Comparison of ENCODE assay signal across 27 cellular contexts in genomic region chr7:28868700-28869099, GRCh38.
"Had no signal": no experiment of that assay in that cellular context is flagged by ENCODE, and none has a peak within 500 bp of the region (broad histone marks: within the 10 kb centered on the region; RNA-seq: fewer than 3 reads in every experiment).

No MANE protein-coding gene starts in this region.

- H3K4me3 ChIP-seq: stomach, suprapubic skin, testis, thoracic aorta, thyroid gland, tibial artery, tibial nerve, transverse colon, upper lobe of left lung, upper lobe of right lung, uterus, vagina had no signal

- ATAC-seq: stimulated activated effector memory CD8-positive, alpha-beta T cell treated with anti-CD3 and anti-CD28 coated beads, Interleukin-12 subunit alpha, Interleukin-12 subunit beta, amount 100 ng/mL, for 72 hours; stimulated activated memory B cell treated with anti-CD40 and anti-IgM and Interleukin-4, amounts not matched to agents 10 μg/mL and 1 μg/mL and 100 μg/mL, for 72 hours; stimulated activated naive B cell treated with anti-CD40 and anti-IgM and Interleukin-4, amounts not matched to agents 10 μg/mL and 1 μg/mL and 100 μg/mL, for 72 hours; stimulated activated naive CD8-positive, alpha-beta T cell treated with anti-CD3 and anti-CD28 coated beads, Interleukin-15, amount 100 ng/mL, for 72 hours; stimulated activated naive CD8-positive, alpha-beta T cell treated with anti-CD3 and anti-CD28 coated beads, Interleukin-15, Interleukin-2, amounts not matched to agents 100 U/mL and 50 U/mL, for 24 hours; upper lobe of right lung had no signal

- DNase-seq: stimulated activated CD4-positive, alpha-beta T cell treated with anti-CD3 and anti-CD28 coated beads, Interleukin-2, amount 100 ng/mL, for 48 hours; stimulated activated CD4-positive, alpha-beta T cell treated with anti-CD3 and anti-CD28 coated beads, Interleukin-4, amount 100 ng/mL, for 1 hour; stimulated activated CD4-positive, alpha-beta T cell treated with anti-CD3 and anti-CD28 coated beads, Interleukin-4, amount 100 ng/mL, for 24 hours; stimulated activated CD4-positive, alpha-beta T cell treated with anti-CD3 and anti-CD28 coated beads, Interleukin-4, amount 100 ng/mL, for 4 hours; stimulated activated CD8-positive, alpha-beta memory T cell treated with anti-CD3 and anti-CD28 coated beads, Interleukin-4, amount 100 ng/mL, for 48 hours; stimulated activated naive B cell treated with anti-CD40 and anti-IgM and Interleukin-4, amounts not matched to agents 10 μg/mL and 1 μg/mL and 100 μg/mL, for 72 hours; stimulated activated naive CD4-positive, alpha-beta T cell; stimulated activated naive CD4-positive, alpha-beta T cell treated with Interleukin-2 at 50 U/mL for 16 hours; stimulated activated naive CD8-positive, alpha-beta T cell treated with anti-CD3 and anti-CD28 coated beads, Interleukin-15, amount 100 ng/mL, for 72 hours; stimulated activated naive CD8-positive, alpha-beta T cell treated with anti-CD3 and anti-CD28 coated beads, Interleukin-15, Interleukin-2, amounts not matched to agents 100 U/mL and 50 U/mL, for 24 hours; stomach; substantia nigra; testis; thyroid gland; tibial artery; transverse colon; trophoblast cell; upper lobe of left lung; upper lobe of right lung; uterus had no signal

- FAIRE-seq: urothelium cell line had no signal

- H3K27me3 ChIP-seq: testis, thyroid gland, tibial nerve, upper lobe of left lung, upper lobe of right lung, uterus, vagina had no signal

- H3K4me1 ChIP-seq: stomach, suprapubic skin, testis, thyroid gland, tibial artery, tibial nerve, transverse colon, upper lobe of left lung, upper lobe of right lung, uterus, vagina had no signal

- H3K27ac ChIP-seq: stomach, suprapubic skin, testis, thoracic aorta, thyroid gland, tibial artery, tibial nerve, transverse colon, upper lobe of left lung, upper lobe of right lung, uterus, vagina had no signal

- H3K9me3 ChIP-seq: stomach, suprapubic skin, testis, thoracic aorta, thyroid gland, tibial artery, tibial nerve, transverse colon, upper lobe of left lung, upper lobe of right lung, uterus, vagina had no signal

- H3K36me3 ChIP-seq: stomach, suprapubic skin, thoracic aorta, thyroid gland, tibial artery, tibial nerve, transverse colon, upper lobe of left lung, upper lobe of right lung, uterus, vagina had no signal
